ENCODE assay signal across 8 cellular contexts in genomic region chr16:30472328-30472942, GRCh38. TPM values are rescaled to one million over a fixed set of nuclear protein-coding genes. Genes with fewer than 3 reads are reported as not detected.
DNase-seq lines count a peak whose midpoint lies in the region; ATAC-seq and TF ChIP-seq lines count a peak whose summit lies in the region.

ITGAL (plus strand) TSS chr16:30472742; CDS start chr16:30472838, 96 bp downstream.

- no peaks in the 10 kb centered on the region for H3K79me2 ChIP-seq in KMS-11 (ENCODE audit: insufficient read depth, low read depth)

- TF ChIP-seq CTCF in KMS-11 (conservative IDR thresholded peaks at IDR 0.05; ENCODE audit: low read depth, low read length): no peak
- TF ChIP-seq CTCF in right atrium auricular region (IDR thresholded peaks at IDR 0.05): no peak

- peak; percentile 68 for ATAC-seq in GM19397 (IDR thresholded peaks at IDR 0.05; ENCODE audit: unreplicated experiment)

- in situ Hi-C loops in ACHN (cut with HindIII; ENCODE audit: low pct_ligation_motif_present, low pct_unique_long_range_greater_than_20kb, low sequenced_read_pairs): no loop called here

- peaks cover 40% of the 10 kb centered on the region for H3K4me1 ChIP-seq in KMS-11 (ENCODE audit: low read depth, poor library complexity, severe bottlenecking)
- no peaks in the 10 kb centered on the region for H3K4me1 ChIP-seq in right atrium auricular region

- no peaks in the 10 kb centered on the region for H3K9me3 ChIP-seq in right atrium auricular region

- peak within 1 kb of the TSS; percentile 62 for H2AFZ ChIP-seq in KMS-11 (ENCODE audit: low read depth)

- peak within 1 kb of the TSS; percentile 44; the same call in 1 of the 2 replicates for H3K27ac ChIP-seq in KMS-11
- no peak within 1 kb of the TSS for H3K27ac ChIP-seq in right atrium auricular region

- no peaks in the 10 kb centered on the region for H4K20me1 ChIP-seq in KMS-11 (ENCODE audit: insufficient read depth)

- CTCF ChIA-PET in activated CD8-positive, alpha-beta memory T cell treated with anti-CD3 and anti-CD28 coated beads for 36 hours (lab: Charles Lee): interaction anchor here (0.6 to 6.0 kb wide), 10 partner anchors 10 to 218 kb away, joined by 3 to 63 read pairs (median 4); partner anchors contain the start of gene DCTPP1

- DNase-seq in right atrium auricular region (ENCODE audit: low spot score): peak; percentile 60
- DNase-seq in stimulated activated CD8-positive, alpha-beta memory T cell treated with anti-CD3 and anti-CD28 coated beads, Interleukin-15, amount 100 ng/mL, for 1 hour (ENCODE audit: low read depth): peak; percentile 54
- DNase-seq in COLO668 (lab: John Stamatoyannopoulos, UW; ENCODE audit: unreplicated experiment): no peak
- DNase-seq in NCI-H2171 (lab: John Stamatoyannopoulos, UW): no peak
- DNase-seq in ACHN: no peak

- H3K27me3 ChIP-seq in KMS-11 (ENCODE audit: insufficient read depth, low read depth) (no peaks in the 10 kb centered on the region), right atrium auricular region (peaks cover 0 to 6% of the 10 kb centered on the region in 2 donors)

- H3K36me3 ChIP-seq in KMS-11 (ENCODE audit: insufficient read depth) (no peaks in the 10 kb centered on the region), right atrium auricular region (no peaks in the 10 kb centered on the region)

- peak within 1 kb of the TSS; percentile 69 for H3K4me2 ChIP-seq in KMS-11

- H3K4me3 ChIP-seq in KMS-11 (IDR thresholded peaks at IDR 0.05; ENCODE audit: insufficient read depth, low read depth, low read length): no peak within 1 kb of the TSS
- H3K4me3 ChIP-seq in right atrium auricular region: no peak within 1 kb of the TSS

- POLR2A ChIA-PET in activated CD8-positive, alpha-beta memory T cell treated with anti-CD3 and anti-CD28 coated beads for 36 hours (lab: Charles Lee): interaction anchor here (0.6 to 6.2 kb wide), 9 partner anchors 14 to 286 kb away, joined by 3 to 118 read pairs (median 4); partner anchors contain the start of genes DCTPP1 and SEPHS2

- H3K9ac ChIP-seq in KMS-11: peak within 1 kb of the TSS; percentile 25; the same call in 1 of the 2 replicates

RNA-seq across cellular contexts. Expression of gene ITGAL, which starts in this region (rescaled TPM):
- 100 to 1,000 TPM; 222 to 233 TPM for total RNA-seq in activated CD8-positive, alpha-beta memory T cell treated with anti-CD3 and anti-CD28 coated beads for 36 hours
- 1 to 10 TPM; 2.0 to 2.6 TPM for total RNA-seq in right atrium auricular region

Comparison
In these comparisons a context has a peak if more than half of its experiments do, and no peak if none do; other contexts are left out.
1. RNA of gene ITGAL (total RNA-seq): 222 to 233 TPM in activated CD8-positive, alpha-beta memory T cell treated with anti-CD3 and anti-CD28 coated beads for 36 hours; 2.0 to 2.6 TPM in right atrium auricular region; every median in the first group is over 10 times any median in the second.
2. DNase-seq: peak in right atrium auricular region (single experiment) and stimulated activated CD8-positive, alpha-beta memory T cell treated with anti-CD3 and anti-CD28 coated beads, Interleukin-15, amount 100 ng/mL, for 1 hour (single experiment); none in COLO668 (single experiment), NCI-H2171 (single experiment) and ACHN (single experiment).